Comparison of ENCODE assay signal across 13 cellular contexts in genomic region chr12:47551426-47551851, GRCh38.
DNase-seq lines count a peak whose midpoint lies in the region; ATAC-seq and TF ChIP-seq lines count a peak whose summit lies in the region.
"Had no signal": no experiment of that assay in that cellular context is flagged by ENCODE, and none has a peak within 500 bp of the region (broad histone marks: within the 10 kb centered on the region; RNA-seq: fewer than 3 reads in every experiment).

No MANE protein-coding gene starts in this region.

- no peak for TF ChIP-seq EP300 in stomach (IDR thresholded peaks at IDR 0.05)

- TF ChIP-seq POLR2A in stomach (IDR thresholded peaks at IDR 0.05): no peak

- H3K27me3 ChIP-seq in right atrium auricular region (no peaks in the 10 kb centered on the region), upper lobe of right lung (no peaks in the 10 kb centered on the region), stomach (no peaks in the 10 kb centered on the region)
- H3K27me3 ChIP-seq: adrenal gland had no signal

- no peak for DNase-seq in Right ventricle myocardium inferior (ENCODE audit: missing footprints)
- DNase-seq in right atrium auricular region (ENCODE audit: low spot score): no peak
- peak; percentile 41 to 51 for DNase-seq in cardiac fibroblast (ENCODE audit: low read depth in 2 of 2)
- peak; percentile 41 for DNase-seq in left kidney (ENCODE audit: low read depth, low spot score)
- DNase-seq in upper lobe of right lung: no peak
- DNase-seq in NCI-H2196 treated with DMSO at 0.1 percent for 48 hours (lab: John Stamatoyannopoulos, UW; ENCODE audit: unreplicated experiment): no peak
- DNase-seq in GOT3 (lab: John Stamatoyannopoulos, UW): no peak
- DNase-seq in stomach: no peak
- DNase-seq: NCI-H1930; RPMI8226; stimulated activated CD4-positive, alpha-beta T cell treated with anti-CD3 and anti-CD28 coated beads, Interleukin-12 subunit alpha, Interleukin-12 subunit beta, amount 100 ng/mL, for 4 hours had no signal

- H3K36me3 ChIP-seq in right atrium auricular region: no peaks in the 10 kb centered on the region
- H3K36me3 ChIP-seq in upper lobe of right lung: no peaks in the 10 kb centered on the region
- no peaks in the 10 kb centered on the region for H3K36me3 ChIP-seq in stomach
- H3K36me3 ChIP-seq: adrenal gland had no signal

- H3K27ac ChIP-seq in right atrium auricular region: peak overlapping the region in 1 of 2 donors; percentile 23
- H3K27ac ChIP-seq in upper lobe of right lung: no peak overlapping the region
- H3K27ac ChIP-seq in stomach: peak overlapping the region in 1 of 5 donors; percentile 18
- H3K27ac ChIP-seq: adrenal gland had no signal

- WGBS in stomach, 5 donors: 48 to 62% (median 59%) methylated on average over 3 of the region's 3 CpGs

- no peak overlapping the region for H3K4me3 ChIP-seq in right atrium auricular region
- no peak overlapping the region for H3K4me3 ChIP-seq in cardiac fibroblast (replicated peaks in 1 of 2; ENCODE audit: low read depth in 2 of 2, low read length in 2 of 2)
- H3K4me3 ChIP-seq in upper lobe of right lung: no peak overlapping the region
- H3K4me3 ChIP-seq in stomach: no peak overlapping the region
- H3K4me3 ChIP-seq: adrenal gland had no signal

- TF ChIP-seq CTCF in right atrium auricular region (IDR thresholded peaks at IDR 0.05) (no peak), cardiac fibroblast (IDR thresholded peaks at IDR 0.05; ENCODE audit: low read depth, low read length) (no peak), upper lobe of right lung (IDR thresholded peaks at IDR 0.05) (no peak), stomach (IDR thresholded peaks at IDR 0.05) (no peak)

- H3K4me1 ChIP-seq in right atrium auricular region (no peaks in the 10 kb centered on the region), upper lobe of right lung (no peaks in the 10 kb centered on the region), stomach (no peaks in the 10 kb centered on the region)
- H3K4me1 ChIP-seq: adrenal gland had no signal

- intact Hi-C loops in Right ventricle myocardium inferior (cut with DNase I): no loop called here
- intact Hi-C loops in upper lobe of right lung (cut with DNase I): no loop called here
- intact Hi-C loops in stomach (cut with DNase I; ENCODE audit: low total_unique reads): no loop called here

- ATAC-seq in Right ventricle myocardium inferior (peak; percentile 97), upper lobe of right lung (peak; percentile 44)
- ATAC-seq: natural killer cell treated with Interleukin-12 subunit alpha and Interleukin-12 subunit beta and Interleukin-15 and Interleukin-18, amount 100 ng/mL, for 72 hours had no signal

- H3K9me3 ChIP-seq in right atrium auricular region (peaks cover 0 to 20% of the 10 kb centered on the region in 2 donors), upper lobe of right lung (no peaks in the 10 kb centered on the region), stomach (peaks cover 6 to 14% (median 11%) of the 10 kb centered on the region in 4 donors)
- H3K9me3 ChIP-seq: adrenal gland had no signal

Comparison
In these comparisons a context has a peak if more than half of its experiments do, and no peak if none do; other contexts are left out.
1. DNase-seq: peak in cardiac fibroblast (2 of 2) and left kidney (single experiment); none in Right ventricle myocardium inferior (single experiment), right atrium auricular region (single experiment), upper lobe of right lung (single experiment), NCI-H2196 treated with DMSO at 0.1 percent for 48 hours (single experiment), GOT3 (single experiment) and stomach (single experiment).